ENCODE assay signal across 3 cellular contexts in the genomic region with DNA sequence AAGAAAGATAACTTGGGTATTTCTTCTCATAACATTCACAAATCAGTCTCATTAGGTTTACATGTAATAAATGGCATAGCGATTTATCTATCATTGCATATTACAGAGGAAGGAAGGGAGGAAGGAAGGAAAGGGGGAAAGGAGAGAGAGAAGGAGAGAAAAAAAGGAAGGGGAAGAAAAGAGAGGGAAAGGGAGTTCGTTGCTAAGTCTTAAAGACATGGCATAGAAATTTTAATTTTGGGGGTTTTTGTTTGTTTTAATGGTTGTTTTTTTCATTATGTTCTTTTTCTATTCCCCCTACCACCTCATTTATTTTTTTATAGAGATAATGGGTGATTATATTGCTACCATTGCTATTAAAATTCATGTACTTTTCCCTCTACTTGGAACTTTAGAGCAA.
A peak's percentile ranks its signal among the peaks of the same experiment; 100 is the strongest.
TF ChIP-seq lines count a peak whose summit lies in the region.

No MANE protein-coding gene starts in this region.

TF ChIP-seq in HepG2, 621 proteins besides CTCF, POLR2A, EP300 and RAD21:
- TF ChIP-seq KLF16 (CRISPR knock-in tag; IDR thresholded peaks at IDR 0.05) (no peak), HNRNPK (IDR thresholded peaks at IDR 0.05; ENCODE audit: low read depth, low read length, poor library complexity, severe bottlenecking) (peak; percentile 56), ZNF615 (CRISPR knock-in tag; IDR thresholded peaks at IDR 0.05; ENCODE audit: borderline replicate concordance) (no peak)
- TF ChIP-seq, protein P1, sequence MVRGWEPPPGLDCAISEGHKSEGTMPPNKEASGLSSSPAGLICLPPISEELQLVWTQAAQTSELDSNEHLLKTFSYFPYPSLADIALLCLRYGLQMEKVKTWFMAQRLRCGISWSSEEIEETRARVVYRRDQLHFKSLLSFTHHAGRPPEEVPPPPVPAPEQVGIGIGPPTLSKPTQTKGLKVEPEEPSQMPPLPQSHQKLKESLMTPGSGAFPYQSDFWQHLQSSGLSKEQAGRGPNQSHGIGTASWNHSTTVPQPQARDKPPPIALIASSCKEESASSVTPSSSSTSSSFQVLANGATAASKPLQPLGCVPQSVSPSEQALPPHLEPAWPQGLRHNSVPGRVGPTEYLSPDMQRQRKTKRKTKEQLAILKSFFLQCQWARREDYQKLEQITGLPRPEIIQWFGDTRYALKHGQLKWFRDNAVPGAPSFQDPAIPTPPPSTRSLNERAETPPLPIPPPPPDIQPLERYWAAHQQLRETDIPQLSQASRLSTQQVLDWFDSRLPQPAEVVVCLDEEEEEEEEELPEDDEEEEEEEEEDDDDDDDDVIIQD (CRISPR knock-in tag; IDR thresholded peaks at IDR 0.05; ENCODE audit: low read depth), result no peak
- TF ChIP-seq, protein P2, sequence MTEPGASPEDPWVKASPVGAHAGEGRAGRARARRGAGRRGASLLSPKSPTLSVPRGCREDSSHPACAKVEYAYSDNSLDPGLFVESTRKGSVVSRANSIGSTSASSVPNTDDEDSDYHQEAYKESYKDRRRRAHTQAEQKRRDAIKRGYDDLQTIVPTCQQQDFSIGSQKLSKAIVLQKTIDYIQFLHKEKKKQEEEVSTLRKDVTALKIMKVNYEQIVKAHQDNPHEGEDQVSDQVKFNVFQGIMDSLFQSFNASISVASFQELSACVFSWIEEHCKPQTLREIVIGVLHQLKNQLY (CRISPR knock-in tag; IDR thresholded peaks at IDR 0.05), result no peak
- TF ChIP-seq, protein P3, sequence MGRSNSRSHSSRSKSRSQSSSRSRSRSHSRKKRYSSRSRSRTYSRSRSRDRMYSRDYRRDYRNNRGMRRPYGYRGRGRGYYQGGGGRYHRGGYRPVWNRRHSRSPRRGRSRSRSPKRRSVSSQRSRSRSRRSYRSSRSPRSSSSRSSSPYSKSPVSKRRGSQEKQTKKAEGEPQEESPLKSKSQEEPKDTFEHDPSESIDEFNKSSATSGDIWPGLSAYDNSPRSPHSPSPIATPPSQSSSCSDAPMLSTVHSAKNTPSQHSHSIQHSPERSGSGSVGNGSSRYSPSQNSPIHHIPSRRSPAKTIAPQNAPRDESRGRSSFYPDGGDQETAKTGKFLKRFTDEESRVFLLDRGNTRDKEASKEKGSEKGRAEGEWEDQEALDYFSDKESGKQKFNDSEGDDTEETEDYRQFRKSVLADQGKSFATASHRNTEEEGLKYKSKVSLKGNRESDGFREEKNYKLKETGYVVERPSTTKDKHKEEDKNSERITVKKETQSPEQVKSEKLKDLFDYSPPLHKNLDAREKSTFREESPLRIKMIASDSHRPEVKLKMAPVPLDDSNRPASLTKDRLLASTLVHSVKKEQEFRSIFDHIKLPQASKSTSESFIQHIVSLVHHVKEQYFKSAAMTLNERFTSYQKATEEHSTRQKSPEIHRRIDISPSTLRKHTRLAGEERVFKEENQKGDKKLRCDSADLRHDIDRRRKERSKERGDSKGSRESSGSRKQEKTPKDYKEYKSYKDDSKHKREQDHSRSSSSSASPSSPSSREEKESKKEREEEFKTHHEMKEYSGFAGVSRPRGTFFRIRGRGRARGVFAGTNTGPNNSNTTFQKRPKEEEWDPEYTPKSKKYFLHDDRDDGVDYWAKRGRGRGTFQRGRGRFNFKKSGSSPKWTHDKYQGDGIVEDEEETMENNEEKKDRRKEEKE (IDR thresholded peaks at IDR 0.05), result no peak

TF ChIP-seq in HEK293, 187 proteins besides CTCF, POLR2A, EP300 and RAD21:
- TF ChIP-seq ZNF600 (tag by site-specific recombination; IDR thresholded peaks at IDR 0.05) (no peak), SCRT1 (tag by site-specific recombination; IDR thresholded peaks at IDR 0.05; ENCODE audit: borderline replicate concordance) (no peak), ZNF544 (tag by site-specific recombination; IDR thresholded peaks at IDR 0.05) (no peak), PRDM1 (tag by site-specific recombination; IDR thresholded peaks at IDR 0.05) (0 out of 2 replicates have a peak, but pooled peaks have one; percentile 10)
- TF ChIP-seq, protein P4, sequence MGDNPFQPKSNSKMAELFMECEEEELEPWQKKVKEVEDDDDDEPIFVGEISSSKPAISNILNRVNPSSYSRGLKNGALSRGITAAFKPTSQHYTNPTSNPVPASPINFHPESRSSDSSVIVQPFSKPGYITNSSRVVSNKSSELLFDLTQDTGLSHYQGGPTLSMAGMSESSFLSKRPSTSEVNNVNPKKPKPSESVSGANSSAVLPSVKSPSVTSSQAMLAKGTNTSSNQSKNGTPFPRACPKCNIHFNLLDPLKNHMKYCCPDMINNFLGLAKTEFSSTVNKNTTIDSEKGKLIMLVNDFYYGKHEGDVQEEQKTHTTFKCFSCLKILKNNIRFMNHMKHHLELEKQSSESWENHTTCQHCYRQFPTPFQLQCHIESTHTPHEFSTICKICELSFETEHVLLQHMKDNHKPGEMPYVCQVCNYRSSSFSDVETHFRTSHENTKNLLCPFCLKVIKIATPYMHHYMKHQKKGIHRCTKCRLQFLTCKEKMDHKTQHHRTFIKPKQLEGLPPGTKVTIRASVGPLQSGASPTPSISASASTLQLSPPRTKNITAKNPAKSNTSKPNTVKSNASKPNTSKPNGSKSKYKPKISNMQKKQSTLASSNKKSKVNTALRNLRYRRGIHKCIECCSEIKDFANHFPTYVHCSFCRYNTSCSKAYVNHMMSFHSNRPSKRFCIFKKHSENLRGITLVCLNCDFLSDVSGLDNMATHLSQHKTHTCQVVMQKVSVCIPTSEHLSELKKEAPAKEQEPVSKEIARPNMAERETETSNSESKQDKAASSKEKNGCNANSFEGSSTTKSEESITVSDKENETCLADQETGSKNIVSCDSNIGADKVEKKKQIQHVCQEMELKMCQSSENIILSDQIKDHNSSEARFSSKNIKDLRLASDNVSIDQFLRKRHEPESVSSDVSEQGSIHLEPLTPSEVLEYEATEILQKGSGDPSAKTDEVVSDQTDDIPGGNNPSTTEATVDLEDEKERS (tag by site-specific recombination; IDR thresholded peaks at IDR 0.05), result no peak

TF ChIP-seq in K562, 482 proteins besides CTCF, POLR2A, EP300 and RAD21:
- TF ChIP-seq MYNN (IDR thresholded peaks at IDR 0.05) (no peak), MYNN (CRISPR knock-in tag; IDR thresholded peaks at IDR 0.05) (no peak), HNRNPK (IDR thresholded peaks at IDR 0.05; ENCODE audit: low read depth, low read length, poor library complexity, severe bottlenecking) (peak; percentile 51)
- TF ChIP-seq, protein P5, sequence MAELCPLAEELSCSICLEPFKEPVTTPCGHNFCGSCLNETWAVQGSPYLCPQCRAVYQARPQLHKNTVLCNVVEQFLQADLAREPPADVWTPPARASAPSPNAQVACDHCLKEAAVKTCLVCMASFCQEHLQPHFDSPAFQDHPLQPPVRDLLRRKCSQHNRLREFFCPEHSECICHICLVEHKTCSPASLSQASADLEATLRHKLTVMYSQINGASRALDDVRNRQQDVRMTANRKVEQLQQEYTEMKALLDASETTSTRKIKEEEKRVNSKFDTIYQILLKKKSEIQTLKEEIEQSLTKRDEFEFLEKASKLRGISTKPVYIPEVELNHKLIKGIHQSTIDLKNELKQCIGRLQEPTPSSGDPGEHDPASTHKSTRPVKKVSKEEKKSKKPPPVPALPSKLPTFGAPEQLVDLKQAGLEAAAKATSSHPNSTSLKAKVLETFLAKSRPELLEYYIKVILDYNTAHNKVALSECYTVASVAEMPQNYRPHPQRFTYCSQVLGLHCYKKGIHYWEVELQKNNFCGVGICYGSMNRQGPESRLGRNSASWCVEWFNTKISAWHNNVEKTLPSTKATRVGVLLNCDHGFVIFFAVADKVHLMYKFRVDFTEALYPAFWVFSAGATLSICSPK (IDR thresholded peaks at IDR 0.05; ENCODE audit: borderline replicate concordance), result no peak
